ENCODE assay signal across 19 cellular contexts in genomic region chrX:8849945-8850344, GRCh38. TPM values are rescaled to one million over a fixed set of nuclear protein-coding genes. Genes with fewer than 3 reads are reported as not detected.
DNase-seq lines count a peak whose midpoint lies in the region; ATAC-seq and TF ChIP-seq lines count a peak whose summit lies in the region.
"Had no signal": no experiment of that assay in that cellular context is flagged by ENCODE, and none has a peak within 500 bp of the region (broad histone marks: within the 10 kb centered on the region; RNA-seq: fewer than 3 reads in every experiment).

No MANE protein-coding gene starts in this region.

- no peaks in the 10 kb centered on the region for H3K9me3 Mint-ChIP-seq in activated CD8-positive, alpha-beta T cell treated with anti-CD3 and anti-CD28 coated beads for 36 hours
- H3K9me3 Mint-ChIP-seq in activated CD8-positive, alpha-beta T cell treated with anti-CD3 and anti-CD28 coated beads, Interleukin-2, amount 10 ng/mL, durations not matched to agents 7 days and 5 days (ENCODE audit: insufficient read depth): no peaks in the 10 kb centered on the region
- peaks cover 9% of the 10 kb centered on the region for H3K9me3 Mint-ChIP-seq in type B pancreatic cell
- H3K9me3 Mint-ChIP-seq: activated naive CD8-positive, alpha-beta T cell treated with anti-CD3 and anti-CD28 coated beads, Interleukin-2, amount 10 ng/mL, durations not matched to agents 7 days and 5 days; natural killer cell treated with Interleukin-12 subunit alpha and Interleukin-12 subunit beta and Interleukin-15 and Interleukin-18, amount 100 ng/mL, for 72 hours had no signal

- peaks cover 0 to 76% (median 23%) of the 10 kb centered on the region in 45 donors for H3K27me3 ChIP-seq in dorsolateral prefrontal cortex
- H3K27me3 ChIP-seq: Peyer's patch, transverse colon had no signal

- H3K4me3 ChIP-seq in LNCaP clone FGC (ENCODE audit: low read depth, low read length) (no peak overlapping the region), choroid plexus epithelial cell (ENCODE audit: low read depth, low read length) (no peak overlapping the region), dorsolateral prefrontal cortex (no peak overlapping the region)
- H3K4me3 ChIP-seq: Peyer's patch, smooth muscle cell, transverse colon had no signal

- ATAC-seq in activated CD8-positive, alpha-beta T cell treated with anti-CD3 and anti-CD28 coated beads for 36 hours: no peak
- ATAC-seq in activated CD8-positive, alpha-beta T cell treated with anti-CD3 and anti-CD28 coated beads, Interleukin-2, amount 10 ng/mL, durations not matched to agents 7 days and 5 days: no peak
- ATAC-seq in GM21360 (IDR thresholded peaks at IDR 0.05; ENCODE audit: unreplicated experiment): no peak
- ATAC-seq: natural killer cell treated with Interleukin-12 subunit alpha and Interleukin-12 subunit beta and Interleukin-15 and Interleukin-18, amount 100 ng/mL, for 72 hours had no signal

- intact Hi-C loops in activated CD8-positive, alpha-beta T cell treated with anti-CD3 and anti-CD28 coated beads for 36 hours (cut with micrococcal nuclease): no loop called here
- intact Hi-C loops in dorsolateral prefrontal cortex (cut with DNase I): no loop called here

- no peak overlapping the region for H3K27ac Mint-ChIP-seq in activated CD8-positive, alpha-beta T cell treated with anti-CD3 and anti-CD28 coated beads for 36 hours
- no peak overlapping the region for H3K27ac Mint-ChIP-seq in activated CD8-positive, alpha-beta T cell treated with anti-CD3 and anti-CD28 coated beads, Interleukin-2, amount 10 ng/mL, durations not matched to agents 7 days and 5 days
- no peak overlapping the region for H3K27ac Mint-ChIP-seq in type B pancreatic cell
- H3K27ac Mint-ChIP-seq: activated naive CD8-positive, alpha-beta T cell treated with anti-CD3 and anti-CD28 coated beads, Interleukin-2, amount 10 ng/mL, durations not matched to agents 7 days and 5 days; natural killer cell treated with Interleukin-12 subunit alpha and Interleukin-12 subunit beta and Interleukin-15 and Interleukin-18, amount 100 ng/mL, for 72 hours had no signal

- DNase-seq in activated CD8-positive, alpha-beta T cell treated with anti-CD3 and anti-CD28 coated beads for 36 hours: no peak
- no peak for DNase-seq in activated CD8-positive, alpha-beta T cell treated with anti-CD3 and anti-CD28 coated beads, Interleukin-2, amount 10 ng/mL, durations not matched to agents 7 days and 5 days
- DNase-seq in LNCaP clone FGC (ENCODE audit: low read depth) (no peak), choroid plexus epithelial cell (ENCODE audit: low read depth) (no peak), type B pancreatic cell (ENCODE audit: extremely low spot score, unreplicated experiment) (no peak), GM10248 (ENCODE audit: extremely low spot score) (no peak), dorsolateral prefrontal cortex (no peak)
- DNase-seq: activated naive CD8-positive, alpha-beta T cell treated with anti-CD3 and anti-CD28 coated beads, Interleukin-2, amount 10 ng/mL, durations not matched to agents 7 days and 5 days; cortex of kidney; left colon; NCI-H2107; Peyer's patch; T1000; transverse colon had no signal

- CTCF ChIA-PET in activated CD8-positive, alpha-beta T cell treated with anti-CD3 and anti-CD28 coated beads for 36 hours (lab: Charles Lee): no interaction called here
- CTCF ChIA-PET in activated CD8-positive, alpha-beta T cell treated with anti-CD3 and anti-CD28 coated beads, Interleukin-2, amount 10 ng/mL, durations not matched to agents 7 days and 5 days (lab: Charles Lee): interaction anchor here (0.6 kb wide), 1 partner anchor 463 kb away, joined by 3 read pairs; no protein-coding TSS in a partner anchor
- CTCF ChIA-PET in GM10248 (lab: Yijun Ruan, JAX): interaction anchor here (1.1 kb wide), 1 partner anchor 29 kb away, joined by 3 read pairs; no protein-coding TSS in a partner anchor

- H3K36me3 Mint-ChIP-seq in activated CD8-positive, alpha-beta T cell treated with anti-CD3 and anti-CD28 coated beads for 36 hours (ENCODE audit: low read depth): no peaks in the 10 kb centered on the region
- no peaks in the 10 kb centered on the region for H3K36me3 Mint-ChIP-seq in activated CD8-positive, alpha-beta T cell treated with anti-CD3 and anti-CD28 coated beads, Interleukin-2, amount 10 ng/mL, durations not matched to agents 7 days and 5 days (ENCODE audit: low read depth)
- H3K36me3 Mint-ChIP-seq in type B pancreatic cell: no peaks in the 10 kb centered on the region
- H3K36me3 Mint-ChIP-seq: activated naive CD8-positive, alpha-beta T cell treated with anti-CD3 and anti-CD28 coated beads, Interleukin-2, amount 10 ng/mL, durations not matched to agents 7 days and 5 days; natural killer cell treated with Interleukin-12 subunit alpha and Interleukin-12 subunit beta and Interleukin-15 and Interleukin-18, amount 100 ng/mL, for 72 hours had no signal

- H3K27me3 Mint-ChIP-seq in activated CD8-positive, alpha-beta T cell treated with anti-CD3 and anti-CD28 coated beads for 36 hours: peaks cover 13% of the 10 kb centered on the region
- peaks cover 2% of the 10 kb centered on the region for H3K27me3 Mint-ChIP-seq in activated CD8-positive, alpha-beta T cell treated with anti-CD3 and anti-CD28 coated beads, Interleukin-2, amount 10 ng/mL, durations not matched to agents 7 days and 5 days (ENCODE audit: low read depth)
- H3K27me3 Mint-ChIP-seq in type B pancreatic cell: no peaks in the 10 kb centered on the region

- POLR2A ChIA-PET in activated CD8-positive, alpha-beta T cell treated with anti-CD3 and anti-CD28 coated beads for 36 hours (lab: Charles Lee): no interaction called here
- POLR2A ChIA-PET in activated CD8-positive, alpha-beta T cell treated with anti-CD3 and anti-CD28 coated beads, Interleukin-2, amount 10 ng/mL, durations not matched to agents 7 days and 5 days (lab: Charles Lee): no interaction called here
- POLR2A ChIA-PET in GM10248 (lab: Yijun Ruan, JAX): no interaction called here

- H3K27ac ChIP-seq in dorsolateral prefrontal cortex: no peak overlapping the region
- H3K27ac ChIP-seq: Peyer's patch, transverse colon had no signal

- H3K4me1 Mint-ChIP-seq in activated CD8-positive, alpha-beta T cell treated with anti-CD3 and anti-CD28 coated beads for 36 hours (ENCODE audit: low read depth): no peaks in the 10 kb centered on the region
- no peaks in the 10 kb centered on the region for H3K4me1 Mint-ChIP-seq in activated CD8-positive, alpha-beta T cell treated with anti-CD3 and anti-CD28 coated beads, Interleukin-2, amount 10 ng/mL, durations not matched to agents 7 days and 5 days (ENCODE audit: low read depth)
- no peaks in the 10 kb centered on the region for H3K4me1 Mint-ChIP-seq in type B pancreatic cell (ENCODE audit: unreplicated experiment)
- H3K4me1 Mint-ChIP-seq: activated naive CD8-positive, alpha-beta T cell treated with anti-CD3 and anti-CD28 coated beads, Interleukin-2, amount 10 ng/mL, durations not matched to agents 7 days and 5 days had no signal

- peak; percentile 16 for TF ChIP-seq CTCF in activated CD8-positive, alpha-beta T cell treated with anti-CD3 and anti-CD28 coated beads for 36 hours (IDR thresholded peaks at IDR 0.05)
- TF ChIP-seq CTCF in LNCaP clone FGC (IDR thresholded peaks at IDR 0.05; ENCODE audit: control insufficient read depth, extremely low read depth, insufficient read depth) (peak; percentile 16; the same call in 1 of the 2 replicates), choroid plexus epithelial cell (conservative IDR thresholded peaks at IDR 0.05; ENCODE audit: low read depth, low read length) (peak; percentile 29), type B pancreatic cell (conservative IDR thresholded peaks at IDR 0.05) (peak; percentile 37), GM10248 (IDR thresholded peaks at IDR 0.05; ENCODE audit: control extremely low read depth, extremely low read depth, low read depth, missing control alignments) (no peak), dorsolateral prefrontal cortex (IDR thresholded peaks at IDR 0.05 in 54 of 56, conservative IDR thresholded peaks at IDR 0.05 in 2 of 56; ENCODE audit: low read depth in 1 of 56, partially characterized antibody in 56 of 56) (peak in 1 of 56 donors; percentile 10)

- H3K4me3 Mint-ChIP-seq in activated CD8-positive, alpha-beta T cell treated with anti-CD3 and anti-CD28 coated beads for 36 hours: no peak overlapping the region
- no peak overlapping the region for H3K4me3 Mint-ChIP-seq in activated CD8-positive, alpha-beta T cell treated with anti-CD3 and anti-CD28 coated beads, Interleukin-2, amount 10 ng/mL, durations not matched to agents 7 days and 5 days
- no peak overlapping the region for H3K4me3 Mint-ChIP-seq in type B pancreatic cell
- H3K4me3 Mint-ChIP-seq: activated naive CD8-positive, alpha-beta T cell treated with anti-CD3 and anti-CD28 coated beads, Interleukin-2, amount 10 ng/mL, durations not matched to agents 7 days and 5 days; natural killer cell treated with Interleukin-12 subunit alpha and Interleukin-12 subunit beta and Interleukin-15 and Interleukin-18, amount 100 ng/mL, for 72 hours had no signal

RNA-seq across cellular contexts. Expression of gene FAM9A, which starts 48.8 kb away (rescaled TPM):
- total RNA-seq in activated CD8-positive, alpha-beta T cell treated with anti-CD3 and anti-CD28 coated beads for 36 hours: not detected
- not detected for total RNA-seq in activated CD8-positive, alpha-beta T cell treated with anti-CD3 and anti-CD28 coated beads, Interleukin-2, amount 10 ng/mL, durations not matched to agents 7 days and 5 days
- total RNA-seq in type B pancreatic cell (ENCODE audit: low replicate concordance): not detected in 2 replicates
- not detected for total RNA-seq in dorsolateral prefrontal cortex
- total RNA-seq: activated naive CD8-positive, alpha-beta T cell treated with anti-CD3 and anti-CD28 coated beads, Interleukin-2, amount 10 ng/mL, durations not matched to agents 7 days and 5 days; Daoy; fibroblast of villous mesenchyme; left colon; natural killer cell treated with Interleukin-12 subunit alpha and Interleukin-12 subunit beta and Interleukin-15 and Interleukin-18, amount 100 ng/mL, for 72 hours; Peyer's patch; smooth muscle cell; transverse colon had no signal
